8 cellular contexts compared by ENCODE assay signal in the genomic region with DNA sequence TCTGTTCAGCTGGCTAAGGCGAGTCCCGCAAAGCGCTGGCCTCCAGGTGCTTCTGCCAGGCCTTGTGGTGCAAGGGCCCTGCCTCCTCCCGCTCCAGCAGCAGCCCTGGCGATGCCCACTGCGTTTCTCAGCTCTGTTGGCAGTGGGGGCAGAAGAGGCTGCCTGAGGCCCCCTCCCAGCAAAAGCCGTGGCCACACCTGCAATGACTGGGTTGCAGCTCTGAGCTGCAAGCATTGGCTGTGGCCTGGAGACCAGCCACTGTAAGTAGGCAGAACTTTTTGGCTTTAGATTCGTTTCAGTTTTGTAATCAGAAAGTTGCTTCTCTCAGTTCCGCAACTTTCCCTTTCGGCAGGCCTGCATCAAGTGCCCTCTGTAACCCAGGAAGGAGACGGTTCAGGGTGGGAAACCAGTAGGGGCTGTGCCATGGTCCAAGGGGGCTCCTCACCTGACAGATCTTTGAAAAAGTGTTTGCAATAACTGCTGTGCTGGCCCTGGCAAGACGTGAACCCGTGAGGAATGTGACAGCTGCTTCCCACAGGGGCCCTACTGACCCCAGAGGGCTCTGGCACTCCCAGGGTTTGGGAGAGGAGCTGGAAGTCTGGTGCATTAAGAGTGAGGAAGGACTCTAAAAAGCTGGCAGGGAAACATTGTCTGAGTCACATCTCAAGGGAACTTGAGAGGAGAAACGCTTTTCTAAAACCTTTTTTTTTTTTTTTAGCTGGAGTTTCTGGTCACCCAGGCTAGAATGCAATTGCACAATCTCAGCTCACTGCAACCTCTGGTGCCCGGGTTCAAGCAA. TPM values are rescaled to one million over a fixed set of nuclear protein-coding genes. Genes with fewer than 3 reads are reported as not detected.
DNase-seq lines count a peak whose midpoint lies in the region; ATAC-seq and TF ChIP-seq lines count a peak whose summit lies in the region.

No MANE protein-coding gene starts in this region.

- H3K9ac ChIP-seq in BLaER1, result 0 out of 2 replicates have a peak overlapping the region, but pooled peaks have one; percentile 24
- H3K9ac ChIP-seq in fibroblast of lung (ENCODE audit: insufficient read depth, low read length), result no peak overlapping the region
- H3K9ac ChIP-seq in skeletal muscle satellite cell (ENCODE audit: low read depth, low read length), result peak overlapping the region; percentile 35

- no peak for TF ChIP-seq CTCF in fibroblast of lung (conservative IDR thresholded peaks at IDR 0.05 in 1 of 2, IDR thresholded peaks at IDR 0.05 in 1 of 2; ENCODE audit: low read depth in 1 of 2, low read length in 2 of 2)

- peak overlapping the region; percentile 56 for H3K4me2 ChIP-seq in BLaER1
- H3K4me2 ChIP-seq in fibroblast of lung (ENCODE audit: extremely low read depth, insufficient read depth, low read length), result peak overlapping the region; percentile 28
- H3K4me2 ChIP-seq in skeletal muscle satellite cell (ENCODE audit: low read length), result peak overlapping the region; percentile 79

- H3K4me1 ChIP-seq in BLaER1 (peaks cover 9% of the 10 kb centered on the region), fibroblast of lung (ENCODE audit: control insufficient read depth, extremely low read depth, insufficient read depth, low read length) (peaks cover 3% of the 10 kb centered on the region), skeletal muscle satellite cell (ENCODE audit: control insufficient read depth, insufficient read depth, low read length) (peaks cover 14% of the 10 kb centered on the region)

- H3K79me2 ChIP-seq in fibroblast of lung (ENCODE audit: control insufficient read depth, insufficient read depth, low read length), result no peaks in the 10 kb centered on the region

- DNase-seq in M059J (ENCODE audit: low read depth) (peak; percentile 85), fibroblast of lung (ENCODE audit: low read depth in 2 of 2) (peak; percentile 82 to 93), NCI-H146 treated with DMSO at 0.1 percent for 48 hours (lab: John Stamatoyannopoulos, UW; ENCODE audit: unreplicated experiment) (no peak), occipital lobe (lab: John Stamatoyannopoulos, UW) (no peak)
- no peak for DNase-seq in stimulated activated CD4-positive, alpha-beta T cell treated with anti-CD3 and anti-CD28 coated beads, Interleukin-15, amount 100 ng/mL, for 24 hours

- H3K27ac ChIP-seq in BLaER1 (peak overlapping the region; percentile 58), fibroblast of lung (ENCODE audit: insufficient read depth, low read length) (peak overlapping the region; percentile 46)

- peak overlapping the region; percentile 17 for H2AFZ ChIP-seq in fibroblast of lung (ENCODE audit: low read length)

- no peak overlapping the region for H3K4me3 ChIP-seq in BLaER1
- H3K4me3 ChIP-seq in fibroblast of lung (replicated peaks in 1 of 4; ENCODE audit: control extremely low read depth in 1 of 4, insufficient read depth in 1 of 4, low read depth in 3 of 4, low read length in 4 of 4), result peak overlapping the region in 3 of 4 experiments; percentile 2 to 46 (median 16)
- peak overlapping the region; percentile 55 for H3K4me3 ChIP-seq in skeletal muscle satellite cell (ENCODE audit: low read length)

- H3K36me3 ChIP-seq in BLaER1 (no peaks in the 10 kb centered on the region), fibroblast of lung (ENCODE audit: control insufficient read depth, insufficient read depth, low read length) (no peaks in the 10 kb centered on the region), skeletal muscle satellite cell (ENCODE audit: insufficient read depth, low read length) (no peaks in the 10 kb centered on the region)

- ATAC-seq in GM21528 (IDR thresholded peaks at IDR 0.05; ENCODE audit: low FRiP score, unreplicated experiment), result peak; percentile 54

- no peaks in the 10 kb centered on the region for H4K20me1 ChIP-seq in BLaER1
- no peaks in the 10 kb centered on the region for H4K20me1 ChIP-seq in fibroblast of lung (ENCODE audit: control insufficient read depth, extremely low read depth, insufficient read depth, low read length)

- H3K27me3 ChIP-seq in BLaER1, result no peaks in the 10 kb centered on the region
- no peaks in the 10 kb centered on the region for H3K27me3 ChIP-seq in fibroblast of lung (ENCODE audit: control insufficient read depth, insufficient read depth, low read length)
- H3K27me3 ChIP-seq in skeletal muscle satellite cell (ENCODE audit: control insufficient read depth, insufficient read depth, low read length), result no peaks in the 10 kb centered on the region

- no peaks in the 10 kb centered on the region for H3K9me3 ChIP-seq in BLaER1
- no peaks in the 10 kb centered on the region for H3K9me3 ChIP-seq in fibroblast of lung (ENCODE audit: control insufficient read depth, insufficient read depth, low read depth, low read length)
- H3K9me3 ChIP-seq in skeletal muscle satellite cell (replicated peaks; ENCODE audit: low read length), result no peaks in the 10 kb centered on the region

RNA-seq across cellular contexts. Expression of a gene that starts 54.5 kb away (rescaled TPM):
- total RNA-seq in M059J (2014; rRNA removed; shearing (Covaris generic)), result 47.1 and 50.4 TPM in 2 replicates
- total RNA-seq in fibroblast of lung (35.0 and 39.0 TPM in 2 replicates), occipital lobe (55.4 TPM)
- polyA plus RNA-seq in fibroblast of lung, result 85.8 and 92.8 TPM in 2 replicates
- polyA plus RNA-seq in fibroblast of lung (2012), result 49.9 and 57.3 TPM in 2 replicates
- polyA minus RNA-seq in fibroblast of lung (ENCODE audit: low replicate concordance), result 52.1 and 75.9 TPM in 2 replicates
- 56.8 and 60.7 TPM in 2 replicates for total RNA-seq in skeletal muscle satellite cell (2012; rRNA removed)

Comparison
In these comparisons a context has a peak if more than half of its experiments do, and no peak if none do; other contexts are left out.
1. H3K4me2 ChIP-seq: peak in every context shown above with its lines; median percentile 79 in skeletal muscle satellite cell; 56 in BLaER1; 28 in fibroblast of lung.
2. DNase-seq: peak in M059J (single experiment) and fibroblast of lung (2 of 2); none in NCI-H146 treated with DMSO at 0.1 percent for 48 hours (single experiment), stimulated activated CD4-positive, alpha-beta T cell treated with anti-CD3 and anti-CD28 coated beads, Interleukin-15, amount 100 ng/mL, for 24 hours (single experiment) and occipital lobe (single experiment).